ENCODE assay signal across 13 cellular contexts in the genomic region with DNA sequence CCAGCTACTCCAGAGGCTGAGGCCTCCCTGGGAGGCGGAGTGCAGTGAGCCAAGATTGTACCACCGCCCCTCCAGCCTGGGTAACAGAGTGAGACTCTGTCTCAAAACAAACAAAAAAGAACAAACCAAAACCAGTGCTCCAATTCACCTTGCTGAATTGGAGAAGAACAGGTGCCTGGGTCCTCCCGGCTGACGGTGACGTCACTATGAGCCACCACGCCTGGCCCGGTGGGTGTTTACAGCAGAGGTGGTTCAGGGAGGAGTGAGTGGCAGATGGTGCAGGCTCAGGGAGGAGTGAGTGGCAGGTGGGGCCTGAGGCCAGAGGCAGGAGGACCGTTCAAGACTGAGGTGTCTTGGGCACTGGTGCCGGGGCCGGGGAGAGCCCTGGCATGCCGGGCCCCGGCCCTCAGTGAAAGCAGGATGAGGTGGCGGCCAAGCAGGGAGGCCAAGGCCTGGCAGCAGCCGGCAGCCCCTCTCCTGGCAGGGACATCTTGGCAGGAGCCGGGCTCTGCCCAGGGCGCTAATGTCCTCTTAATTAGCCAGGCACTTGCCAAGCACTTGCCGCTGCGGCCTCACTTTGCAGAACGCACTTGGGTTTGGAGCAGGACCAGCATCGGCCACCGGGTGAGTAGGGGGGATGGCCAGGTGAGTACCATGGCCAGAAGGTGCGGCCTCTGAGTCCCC.
DNase-seq lines count a peak whose midpoint lies in the region; ATAC-seq lines count a peak whose summit lies in the region.
"Had no signal": no experiment of that assay in that cellular context is flagged by ENCODE, and none has a peak within 500 bp of the region (broad histone marks: within the 10 kb centered on the region; RNA-seq: fewer than 3 reads in every experiment).

No MANE protein-coding gene starts in this region.

- no peak for ATAC-seq in HG03135 (IDR thresholded peaks at IDR 0.05; ENCODE audit: unreplicated experiment)
- ATAC-seq: activated CD4-positive, alpha-beta T cell treated with anti-CD3 and anti-CD28 coated beads for 36 hours had no signal

- peak; percentile 90 for DNase-seq in DMS153 (lab: John Stamatoyannopoulos, UW)
- DNase-seq in NCI-H1105 (lab: John Stamatoyannopoulos, UW): peak; percentile 77
- DNase-seq in NCI-H748 treated with DMSO at 0.1 percent for 48 hours (lab: John Stamatoyannopoulos, UW): peak; percentile 15
- peak; percentile 26 for DNase-seq in iPS-NIHi11 (ENCODE audit: low spot score)
- no peak for DNase-seq in activated CD4-positive, alpha-beta T cell treated with anti-CD3 and anti-CD28 coated beads for 4 hours
- DNase-seq in HCEC 1CT: no peak
- no peak for DNase-seq in stimulated activated CD4-positive, alpha-beta T cell treated with anti-CD3 and anti-CD28 coated beads, Interleukin-4, amount 100 ng/mL, for 24 hours
- DNase-seq: activated CD4-positive, alpha-beta T cell treated with anti-CD3 and anti-CD28 coated beads for 36 hours; effector CD4-positive, alpha-beta T cell; islet precursor cell; KBM-7; stimulated activated naive CD4-positive, alpha-beta T cell treated with Interleukin-2 at 50 U/mL for 16 hours had no signal

Comparison
In these comparisons a context has a peak if more than half of its experiments do, and no peak if none do; other contexts are left out.
1. DNase-seq: peak in DMS153 (single experiment), NCI-H1105 (single experiment), NCI-H748 treated with DMSO at 0.1 percent for 48 hours (single experiment) and iPS-NIHi11 (single experiment); none in activated CD4-positive, alpha-beta T cell treated with anti-CD3 and anti-CD28 coated beads for 4 hours (0 of 2), HCEC 1CT (single experiment) and stimulated activated CD4-positive, alpha-beta T cell treated with anti-CD3 and anti-CD28 coated beads, Interleukin-4, amount 100 ng/mL, for 24 hours (single experiment).